Comparison of ENCODE assay signal across 8 cellular contexts in the genomic region with DNA sequence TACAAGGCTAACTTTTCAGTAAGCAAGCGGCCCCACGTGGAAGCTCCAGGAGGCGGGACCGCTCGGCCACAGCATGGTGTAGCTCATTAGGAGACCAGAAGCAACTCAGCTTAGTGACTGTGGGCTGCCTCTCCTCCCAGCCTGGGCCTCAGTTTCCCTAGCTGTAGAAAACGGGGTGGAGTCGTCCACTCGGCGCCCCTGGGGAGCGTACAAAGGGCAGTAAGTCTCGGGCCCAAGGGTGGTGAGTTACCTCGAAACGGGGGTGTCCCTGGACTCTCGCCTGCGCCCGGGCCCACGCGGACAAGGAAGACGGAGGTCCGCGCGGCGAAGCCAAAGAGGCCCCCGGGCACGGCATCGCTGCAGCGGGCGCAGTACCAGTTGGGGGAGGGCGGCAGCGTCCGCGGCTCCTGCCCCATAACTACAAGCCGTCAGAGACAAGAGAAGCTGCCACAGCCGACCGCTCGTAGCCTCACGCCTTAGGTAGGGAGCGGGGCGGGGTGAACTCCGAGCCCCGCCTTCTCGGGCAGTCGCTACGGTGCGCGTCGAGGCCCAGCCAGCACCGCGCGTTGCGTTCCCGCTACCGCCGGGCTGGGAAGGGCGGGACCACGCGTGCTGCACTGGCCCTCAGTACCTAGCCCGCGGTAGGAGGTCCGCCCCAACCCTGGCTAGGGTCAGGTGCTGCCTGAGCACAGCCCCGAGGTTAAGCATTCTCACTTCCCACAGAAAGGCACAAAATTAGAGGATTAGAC. TPM values are rescaled to one million over a fixed set of nuclear protein-coding genes. Genes with fewer than 3 reads are reported as not detected.
DNase-seq lines count a peak whose midpoint lies in the region; ATAC-seq lines count a peak whose summit lies in the region.

A gene with protein sequence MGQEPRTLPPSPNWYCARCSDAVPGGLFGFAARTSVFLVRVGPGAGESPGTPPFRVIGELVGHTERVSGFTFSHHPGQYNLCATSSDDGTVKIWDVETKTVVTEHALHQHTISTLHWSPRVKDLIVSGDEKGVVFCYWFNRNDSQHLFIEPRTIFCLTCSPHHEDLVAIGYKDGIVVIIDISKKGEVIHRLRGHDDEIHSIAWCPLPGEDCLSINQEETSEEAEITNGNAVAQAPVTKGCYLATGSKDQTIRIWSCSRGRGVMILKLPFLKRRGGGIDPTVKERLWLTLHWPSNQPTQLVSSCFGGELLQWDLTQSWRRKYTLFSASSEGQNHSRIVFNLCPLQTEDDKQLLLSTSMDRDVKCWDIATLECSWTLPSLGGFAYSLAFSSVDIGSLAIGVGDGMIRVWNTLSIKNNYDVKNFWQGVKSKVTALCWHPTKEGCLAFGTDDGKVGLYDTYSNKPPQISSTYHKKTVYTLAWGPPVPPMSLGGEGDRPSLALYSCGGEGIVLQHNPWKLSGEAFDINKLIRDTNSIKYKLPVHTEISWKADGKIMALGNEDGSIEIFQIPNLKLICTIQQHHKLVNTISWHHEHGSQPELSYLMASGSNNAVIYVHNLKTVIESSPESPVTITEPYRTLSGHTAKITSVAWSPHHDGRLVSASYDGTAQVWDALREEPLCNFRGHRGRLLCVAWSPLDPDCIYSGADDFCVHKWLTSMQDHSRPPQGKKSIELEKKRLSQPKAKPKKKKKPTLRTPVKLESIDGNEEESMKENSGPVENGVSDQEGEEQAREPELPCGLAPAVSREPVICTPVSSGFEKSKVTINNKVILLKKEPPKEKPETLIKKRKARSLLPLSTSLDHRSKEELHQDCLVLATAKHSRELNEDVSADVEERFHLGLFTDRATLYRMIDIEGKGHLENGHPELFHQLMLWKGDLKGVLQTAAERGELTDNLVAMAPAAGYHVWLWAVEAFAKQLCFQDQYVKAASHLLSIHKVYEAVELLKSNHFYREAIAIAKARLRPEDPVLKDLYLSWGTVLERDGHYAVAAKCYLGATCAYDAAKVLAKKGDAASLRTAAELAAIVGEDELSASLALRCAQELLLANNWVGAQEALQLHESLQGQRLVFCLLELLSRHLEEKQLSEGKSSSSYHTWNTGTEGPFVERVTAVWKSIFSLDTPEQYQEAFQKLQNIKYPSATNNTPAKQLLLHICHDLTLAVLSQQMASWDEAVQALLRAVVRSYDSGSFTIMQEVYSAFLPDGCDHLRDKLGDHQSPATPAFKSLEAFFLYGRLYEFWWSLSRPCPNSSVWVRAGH (N-terminal part only) (minus strand): TSS at position 494 of the 749 bp plus-strand sequence. CDS start 78 bp downstream, at position 416.

- H3K27me3 ChIP-seq in HUES6 (ENCODE audit: control insufficient read depth, insufficient read depth, low read length) = no peaks in the 10 kb centered on the region
- H3K27me3 ChIP-seq in esophagus (ENCODE audit: control insufficient read depth in 1 of 2, insufficient read depth in 2 of 2, low read length in 2 of 2) = no peaks in the 10 kb centered on the region
- H3K27me3 ChIP-seq in mucosa of stomach (ENCODE audit: control insufficient read depth, insufficient read depth, low read length) = no peaks in the 10 kb centered on the region

- H3K4me3 ChIP-seq in HUES6 (ENCODE audit: low read depth, low read length) = peak within 1 kb of the TSS; percentile 94
- peak within 1 kb of the TSS; percentile 83 to 93 for H3K4me3 ChIP-seq in esophagus (ENCODE audit: low read depth in 1 of 2, low read length in 2 of 2)
- H3K4me3 ChIP-seq in mucosa of stomach (ENCODE audit: low read length) = peak within 1 kb of the TSS; percentile 77

- H3K27ac ChIP-seq in HUES6 (ENCODE audit: low read depth, low read length) (no peak within 1 kb of the TSS), esophagus (ENCODE audit: low read depth in 2 of 2, low read length in 1 of 2) (peak within 1 kb of the TSS; percentile 22 to 71)

- peaks cover 13% of the 10 kb centered on the region for H3K4me1 ChIP-seq in HUES6 (ENCODE audit: control insufficient read depth, insufficient read depth, low read length)
- H3K4me1 ChIP-seq in esophagus (ENCODE audit: control insufficient read depth in 2 of 2, insufficient read depth in 2 of 2, low read length in 1 of 2) = peaks cover 0 to 5% of the 10 kb centered on the region in 2 donors
- peaks cover 11% of the 10 kb centered on the region for H3K4me1 ChIP-seq in mucosa of stomach (ENCODE audit: control insufficient read depth, insufficient read depth, low read length)

- H3K9me3 ChIP-seq in HUES6 (ENCODE audit: control insufficient read depth, insufficient read depth, low read depth, low read length) (no peaks in the 10 kb centered on the region), esophagus (ENCODE audit: control insufficient read depth in 2 of 2, insufficient read depth in 1 of 2, low read depth in 1 of 2, low read length in 1 of 2) (no peaks in the 10 kb centered on the region), mucosa of stomach (ENCODE audit: control insufficient read depth, low read length) (no peaks in the 10 kb centered on the region)

- peak; percentile 96 for DNase-seq in DMS 273 (lab: John Stamatoyannopoulos, UW; ENCODE audit: unreplicated experiment)
- peak; percentile 37 for DNase-seq in OCI-M2 (lab: John Stamatoyannopoulos, UW; ENCODE audit: unreplicated experiment)
- peak; percentile 84 for DNase-seq in activated T-cell treated with anti-CD3 and anti-CD28 coated beads, Interleukin-2, amount 50 U/mL, for 1 hour
- peak; percentile 44 to 65 for DNase-seq in stimulated activated CD8-positive, alpha-beta memory T cell treated with anti-CD3 and anti-CD28 coated beads, Interleukin-7, amount 100 ng/mL, for 1 hour (ENCODE audit: low read depth in 2 of 2)

- ATAC-seq in GM21423 (IDR thresholded peaks at IDR 0.05; ENCODE audit: unreplicated experiment) = peak; percentile 83

- H3K9ac ChIP-seq in HUES6 (ENCODE audit: low read length) (peak within 1 kb of the TSS; percentile 91), mucosa of stomach (ENCODE audit: low read length) (peak within 1 kb of the TSS; percentile 67)

- H3K36me3 ChIP-seq in HUES6 (ENCODE audit: control insufficient read depth, insufficient read depth, low read length) (peaks cover 26% of the 10 kb centered on the region), esophagus (ENCODE audit: control insufficient read depth in 2 of 2, insufficient read depth in 2 of 2, low read length in 1 of 2) (no peaks in the 10 kb centered on the region), mucosa of stomach (ENCODE audit: control insufficient read depth, insufficient read depth, low read length) (peaks cover 5% of the 10 kb centered on the region)

- 0% methylated on average over 59 to 61 of the region's 61 CpGs for WGBS in esophagus, 2 donors

RNA-seq across cellular contexts. Expression of the gene that starts here (rescaled TPM):
- 1 to 10 TPM; 2.3 to 4.1 TPM for polyA plus RNA-seq in esophagus

Comparison
In these comparisons a context has a peak if more than half of its experiments do, and no peak if none do; other contexts are left out.
1. DNase-seq: peak in every context shown above with its lines; median percentile 96 in DMS 273; 84 in activated T-cell treated with anti-CD3 and anti-CD28 coated beads, Interleukin-2, amount 50 U/mL, for 1 hour; 54 in stimulated activated CD8-positive, alpha-beta memory T cell treated with anti-CD3 and anti-CD28 coated beads, Interleukin-7, amount 100 ng/mL, for 1 hour; 37 in OCI-M2.